17 cellular contexts compared by ENCODE assay signal in genomic region chr6:36098253-36098919, GRCh38. TPM values are rescaled to one million over a fixed set of nuclear protein-coding genes. Genes with fewer than 3 reads are reported as not detected.
DNase-seq lines count a peak whose midpoint lies in the region; ATAC-seq and TF ChIP-seq lines count a peak whose summit lies in the region.
"Had no signal": no experiment of that assay in that cellular context is flagged by ENCODE, and none has a peak within 500 bp of the region (broad histone marks: within the 10 kb centered on the region; RNA-seq: fewer than 3 reads in every experiment).

No MANE protein-coding gene starts in this region.

- peaks cover 18% of the 10 kb centered on the region for H3F3A ChIP-seq in neural progenitor cell (ENCODE audit: low read depth)

- H3K27me3 ChIP-seq in CD4-positive, alpha-beta memory T cell (ENCODE audit: insufficient read depth, low read length) = no peaks in the 10 kb centered on the region
- H3K27me3 ChIP-seq in neural progenitor cell (no peaks in the 10 kb centered on the region), sigmoid colon (no peaks in the 10 kb centered on the region), Karpas-422 (ENCODE audit: low read length) (no peaks in the 10 kb centered on the region)
- H3K27me3 ChIP-seq: upper lobe of left lung had no signal

- no peak for TF ChIP-seq CTCF in neural progenitor cell (IDR thresholded peaks at IDR 0.05)
- no peak for TF ChIP-seq CTCF in sigmoid colon (IDR thresholded peaks at IDR 0.05)

- H4K20me1 ChIP-seq in neural progenitor cell (ENCODE audit: low read depth) = no peaks in the 10 kb centered on the region
- no peaks in the 10 kb centered on the region for H4K20me1 ChIP-seq in Karpas-422 (ENCODE audit: insufficient read depth, low read depth, low read length)

- peaks cover 11 to 36% of the 10 kb centered on the region in 2 donors for H3K36me3 Mint-ChIP-seq in CD4-positive, alpha-beta memory T cell
- H3K36me3 Mint-ChIP-seq in central memory CD8-positive, alpha-beta T cell (ENCODE audit: insufficient read depth) = peaks cover 9% of the 10 kb centered on the region
- H3K36me3 Mint-ChIP-seq in neural progenitor cell = peaks cover 6% of the 10 kb centered on the region

- no peaks in the 10 kb centered on the region for H3K9me3 ChIP-seq in CD4-positive, alpha-beta memory T cell (ENCODE audit: control insufficient read depth in 1 of 2, low read length in 2 of 2)
- no peaks in the 10 kb centered on the region for H3K9me3 ChIP-seq in neural progenitor cell (ENCODE audit: low read depth)
- no peaks in the 10 kb centered on the region for H3K9me3 ChIP-seq in sigmoid colon
- no peaks in the 10 kb centered on the region for H3K9me3 ChIP-seq in Karpas-422 (ENCODE audit: low read length)
- H3K9me3 ChIP-seq: upper lobe of left lung had no signal

- no peak for TF ChIP-seq POLR2A in sigmoid colon (IDR thresholded peaks at IDR 0.05)

- peaks cover 12% of the 10 kb centered on the region for H3K36me3 ChIP-seq in CD4-positive, alpha-beta memory T cell (ENCODE audit: insufficient read depth, low read length)
- H3K36me3 ChIP-seq in neural progenitor cell = no peaks in the 10 kb centered on the region
- peaks cover 0 to 49% (median 3%) of the 10 kb centered on the region in 4 donors for H3K36me3 ChIP-seq in sigmoid colon
- peaks cover 10% of the 10 kb centered on the region; the same call in 1 of the 2 replicates for H3K36me3 ChIP-seq in Karpas-422 (ENCODE audit: insufficient read depth, low read length)

- no peaks in the 10 kb centered on the region for H3K9me3 Mint-ChIP-seq in CD4-positive, alpha-beta memory T cell
- no peaks in the 10 kb centered on the region for H3K9me3 Mint-ChIP-seq in central memory CD8-positive, alpha-beta T cell
- no peaks in the 10 kb centered on the region for H3K9me3 Mint-ChIP-seq in neural progenitor cell

- no peaks in the 10 kb centered on the region for H3K9me2 ChIP-seq in Karpas-422 (replicated peaks; ENCODE audit: insufficient read depth, low read length)

- no peak for DNase-seq in CD4-positive, alpha-beta memory T cell
- DNase-seq in KBM-7 (peak; percentile 18), neural progenitor cell (ENCODE audit: low spot score) (no peak), sigmoid colon (no peak), NCI-H2107 treated with DMSO at 0.1 percent for 48 hours (lab: John Stamatoyannopoulos, UW; ENCODE audit: unreplicated experiment) (no peak), Karpas-422 (no peak)
- no peak for DNase-seq in central memory CD8-positive, alpha-beta T cell (ENCODE audit: low spot score in 2 of 2)
- DNase-seq: activated CD4-positive, alpha-beta T cell treated with anti-CD3 and anti-CD28 coated beads for 36 hours; aorta; central memory CD4-positive, alpha-beta T cell; NCI-H1436; NCI-H2171; NCI-H526; small intestine; stimulated activated CD4-positive, alpha-beta T cell treated with anti-CD3 and anti-CD28 coated beads, Interleukin-4, amount 100 ng/mL, for 1 hour; upper lobe of left lung had no signal

- peaks cover 41% of the 10 kb centered on the region for H3K4me1 ChIP-seq in CD4-positive, alpha-beta memory T cell (ENCODE audit: insufficient read depth, low read length)
- H3K4me1 ChIP-seq in neural progenitor cell = peaks cover 14% of the 10 kb centered on the region
- H3K4me1 ChIP-seq in sigmoid colon = peaks cover 0 to 30% (median 11%) of the 10 kb centered on the region in 4 donors
- H3K4me1 ChIP-seq in Karpas-422 (ENCODE audit: low read length) = peaks cover 22% of the 10 kb centered on the region

- intact Hi-C loops in CD4-positive, alpha-beta memory T cell (cut with micrococcal nuclease) = no loop called here
- intact Hi-C loops in sigmoid colon (cut with DNase I) = loop anchor here (5.0 kb wide), 2 partner anchors 99 to 176 kb away; partner anchors contain the start of genes BRPF3 and SRPK1

- no peak for ATAC-seq in central memory CD8-positive, alpha-beta T cell (replicated peaks; ENCODE audit: extremely low read depth, poor library complexity, severe bottlenecking)
- ATAC-seq: activated CD4-positive, alpha-beta T cell treated with anti-CD3 and anti-CD28 coated beads for 36 hours; esophagus mucosa had no signal

- WGBS in sigmoid colon, 2 donors = 77 to 91% methylated on average over 3 of the region's 3 CpGs

- no peak overlapping the region for H3K27ac ChIP-seq in CD4-positive, alpha-beta memory T cell (ENCODE audit: low read depth, low read length)
- H3K27ac ChIP-seq in neural progenitor cell (no peak overlapping the region), sigmoid colon (peak overlapping the region in 1 of 4 donors; percentile 48), Karpas-422 (ENCODE audit: low read length) (no peak overlapping the region; the same call in 1 of the 2 replicates)
- H3K27ac ChIP-seq: upper lobe of left lung had no signal

- no peaks in the 10 kb centered on the region for H3K79me2 ChIP-seq in neural progenitor cell (ENCODE audit: low read depth)
- peaks cover 13% of the 10 kb centered on the region; the same call in 1 of the 2 replicates for H3K79me2 ChIP-seq in Karpas-422 (ENCODE audit: low read length)

- H3K4me2 ChIP-seq in neural progenitor cell (no peak overlapping the region), Karpas-422 (ENCODE audit: low read depth, low read length, poor library complexity, severe bottlenecking) (no peak overlapping the region)

- H3K9ac ChIP-seq in neural progenitor cell = no peak overlapping the region
- H3K9ac ChIP-seq in Karpas-422 (ENCODE audit: low read length) = no peak overlapping the region

- CTCF ChIA-PET in CD4-positive, alpha-beta memory T cell (lab: Charles Lee; ENCODE audit: partially characterized antibody) = interaction anchor here (1.0 to 3.6 kb wide), 4 partner anchors 9 to 97 kb away, joined by 3 to 15 read pairs (median 9); partner anchors contain the start of gene MAPK14

- H2AFZ ChIP-seq in neural progenitor cell (replicated peaks) (no peak overlapping the region), Karpas-422 (ENCODE audit: low read length) (no peak overlapping the region)

- no peak overlapping the region for H3K4me3 ChIP-seq in CD4-positive, alpha-beta memory T cell (ENCODE audit: low read length in 2 of 2)
- H3K4me3 ChIP-seq in neural progenitor cell (no peak overlapping the region), sigmoid colon (no peak overlapping the region), Karpas-422 (ENCODE audit: low read length) (no peak overlapping the region)
- H3K4me3 ChIP-seq: upper lobe of left lung had no signal

- peak overlapping the region in 4 of 7 donors; percentile 22 to 84 (median 64) for H3K27ac Mint-ChIP-seq in CD4-positive, alpha-beta memory T cell
- peak overlapping the region; percentile 35 for H3K27ac Mint-ChIP-seq in central memory CD8-positive, alpha-beta T cell (ENCODE audit: low read depth)
- peak overlapping the region; percentile 27 for H3K27ac Mint-ChIP-seq in neural progenitor cell

- peak overlapping the region in 1 of 8 donors; percentile 84 for H3K4me3 Mint-ChIP-seq in CD4-positive, alpha-beta memory T cell
- H3K4me3 Mint-ChIP-seq in central memory CD8-positive, alpha-beta T cell = no peak overlapping the region
- H3K4me3 Mint-ChIP-seq in neural progenitor cell = no peak overlapping the region
- H3K4me3 Mint-ChIP-seq: activated CD4-positive, alpha-beta T cell treated with anti-CD3 and anti-CD28 coated beads for 36 hours had no signal

- H3K4me1 Mint-ChIP-seq in CD4-positive, alpha-beta memory T cell = peaks cover 32 to 43% (median 37%) of the 10 kb centered on the region in 4 donors
- H3K4me1 Mint-ChIP-seq in central memory CD8-positive, alpha-beta T cell = peaks cover 46% of the 10 kb centered on the region
- peaks cover 30% of the 10 kb centered on the region for H3K4me1 Mint-ChIP-seq in neural progenitor cell

- in situ Hi-C loops in KBM-7 (cut with MboI; ENCODE audit: low pct_unique_long_range_greater_than_20kb, low sequenced_read_pairs) = no loop called here

- POLR2A ChIA-PET in CD4-positive, alpha-beta memory T cell (lab: Charles Lee; ENCODE audit: partially characterized antibody) = interaction anchor here (1.4 to 8.4 kb wide), 5 partner anchors 9 to 77 kb away, joined by 3 to 108 read pairs (median 10); partner anchors contain the start of gene MAPK14

- H3K27me3 Mint-ChIP-seq in CD4-positive, alpha-beta memory T cell = no peaks in the 10 kb centered on the region
- no peaks in the 10 kb centered on the region for H3K27me3 Mint-ChIP-seq in central memory CD8-positive, alpha-beta T cell
- no peaks in the 10 kb centered on the region for H3K27me3 Mint-ChIP-seq in neural progenitor cell (ENCODE audit: insufficient read depth, low read depth)
- H3K27me3 Mint-ChIP-seq: activated CD4-positive, alpha-beta T cell treated with anti-CD3 and anti-CD28 coated beads for 36 hours had no signal

- no peak for TF ChIP-seq EP300 in sigmoid colon (IDR thresholded peaks at IDR 0.05)

RNA-seq across cellular contexts. Expression of gene MAPK13, which starts 31.9 kb away (rescaled TPM):
- total RNA-seq in CD4-positive, alpha-beta memory T cell = 10 to 100 TPM; 29.6 to 30.4 TPM
- polyA plus RNA-seq in CD4-positive, alpha-beta memory T cell = 10 to 100 TPM; 29.1 to 36.8 TPM
- total RNA-seq in neural progenitor cell (ENCODE audit: low replicate concordance) (0.13 and 1.1 TPM in 2 replicates), sigmoid colon (1 to 10 TPM; 1.8 to 3.6 (median 2.8) TPM)
- polyA plus RNA-seq in sigmoid colon = 100 to 1,000 TPM; 110 to 159 (median 151) TPM
- total RNA-seq in Karpas-422 (2014; rRNA removed; shearing (Covaris generic); ENCODE audit: low replicate concordance) = 1.6 and 2.1 TPM in 2 replicates
